Comparison of ENCODE assay signal across 8 cellular contexts in genomic region chr12:74021937-74022336, GRCh38.
DNase-seq lines count a peak whose midpoint lies in the region; ATAC-seq and TF ChIP-seq lines count a peak whose summit lies in the region.

No MANE protein-coding gene starts in this region.

- no peaks in the 10 kb centered on the region for H3K27me3 ChIP-seq in body of pancreas
- H3K27me3 ChIP-seq in aorta (ENCODE audit: control insufficient read depth in 1 of 2, insufficient read depth in 2 of 2, low read length in 1 of 2), result no peaks in the 10 kb centered on the region

- no peaks in the 10 kb centered on the region for H3K4me1 ChIP-seq in body of pancreas
- H3K4me1 ChIP-seq in aorta (ENCODE audit: control insufficient read depth in 1 of 2, insufficient read depth in 2 of 2, low read length in 2 of 2), result no peaks in the 10 kb centered on the region

- H3K36me3 ChIP-seq in body of pancreas (replicated peaks in 1 of 2; ENCODE audit: insufficient read depth in 1 of 2, low read depth in 2 of 2) (no peaks in the 10 kb centered on the region), aorta (ENCODE audit: control insufficient read depth in 1 of 2, insufficient read depth in 2 of 2, low read length in 1 of 2) (no peaks in the 10 kb centered on the region)

- DNase-seq in DMS53 treated with DMSO at 0.1 percent for 48 hours (lab: John Stamatoyannopoulos, UW; ENCODE audit: unreplicated experiment), result peak; percentile 94
- DNase-seq in NCI-H524 treated with DMSO at 0.1 percent for 48 hours (lab: John Stamatoyannopoulos, UW), result peak; percentile 0
- DNase-seq in body of pancreas, result peak; percentile 50 to 71 (median 60)
- peak; percentile 27 for DNase-seq in kidney glomerular epithelial cell (lab: John Stamatoyannopoulos, UW)
- DNase-seq in aorta, result no peak
- no peak for DNase-seq in activated T-helper 1 cell treated with anti-CD3 and anti-CD28 coated beads, Interleukin-12 subunit alpha, Interleukin-12 subunit beta, Interleukin-2, Interleukin-4 antibody, amounts not matched to agents 30 ng/mL and 10 ng/mL and 1 ng/mL, durations not matched to agents 14 hours and 24 hours and 36 hours (ENCODE audit: low spot score)

- no peak for TF ChIP-seq POLR2A in body of pancreas (IDR thresholded peaks at IDR 0.05)

- ATAC-seq in GM18909 (IDR thresholded peaks at IDR 0.05; ENCODE audit: poor library complexity, unreplicated experiment) (peak; percentile 100), HG03045 (IDR thresholded peaks at IDR 0.05; ENCODE audit: unreplicated experiment) (peak; percentile 97), body of pancreas (peak; percentile 85), aorta (ENCODE audit: low FRiP score) (peak; percentile 66)

- no peaks in the 10 kb centered on the region for H3K27me3 Mint-ChIP-seq in activated T-helper 1 cell treated with anti-CD3 and anti-CD28 coated beads, Interleukin-12 subunit alpha, Interleukin-12 subunit beta, Interleukin-2, Interleukin-4 antibody, amounts not matched to agents 30 ng/mL and 10 ng/mL and 1 ng/mL, durations not matched to agents 14 hours and 24 hours and 36 hours (ENCODE audit: insufficient read depth)

- no peak overlapping the region for H3K27ac Mint-ChIP-seq in activated T-helper 1 cell treated with anti-CD3 and anti-CD28 coated beads, Interleukin-12 subunit alpha, Interleukin-12 subunit beta, Interleukin-2, Interleukin-4 antibody, amounts not matched to agents 30 ng/mL and 10 ng/mL and 1 ng/mL, durations not matched to agents 14 hours and 24 hours and 36 hours

- intact Hi-C loops in body of pancreas (cut with DNase I) (no loop called here), aorta (cut with DNase I) (no loop called here)
- intact Hi-C loops in activated T-helper 1 cell treated with anti-CD3 and anti-CD28 coated beads, Interleukin-12 subunit alpha, Interleukin-12 subunit beta, Interleukin-2, Interleukin-4 antibody, amounts not matched to agents 30 ng/mL and 10 ng/mL and 1 ng/mL, durations not matched to agents 14 hours and 24 hours and 36 hours (cut with micrococcal nuclease), result loop anchor here (1.0 kb wide), 1 partner anchor 515 kb away; the partner anchor contains the start of gene ATXN7L3B

- H3K4me3 Mint-ChIP-seq in activated T-helper 1 cell treated with anti-CD3 and anti-CD28 coated beads, Interleukin-12 subunit alpha, Interleukin-12 subunit beta, Interleukin-2, Interleukin-4 antibody, amounts not matched to agents 30 ng/mL and 10 ng/mL and 1 ng/mL, durations not matched to agents 14 hours and 24 hours and 36 hours, result no peak overlapping the region

- 20 to 27% methylated on average over 9 of the region's 9 CpGs for WGBS in body of pancreas, 2 donors
- 6% methylated on average over 9 of the region's 9 CpGs for WGBS in aorta, 2 donors

- H3K4me3 ChIP-seq in body of pancreas, result no peak overlapping the region
- no peak overlapping the region for H3K4me3 ChIP-seq in aorta (ENCODE audit: low read length in 2 of 2)

- H3K27ac ChIP-seq in body of pancreas, result no peak overlapping the region
- H3K27ac ChIP-seq in aorta (ENCODE audit: low read depth in 1 of 2, low read length in 2 of 2), result no peak overlapping the region

- no peaks in the 10 kb centered on the region for H3K9me3 Mint-ChIP-seq in activated T-helper 1 cell treated with anti-CD3 and anti-CD28 coated beads, Interleukin-12 subunit alpha, Interleukin-12 subunit beta, Interleukin-2, Interleukin-4 antibody, amounts not matched to agents 30 ng/mL and 10 ng/mL and 1 ng/mL, durations not matched to agents 14 hours and 24 hours and 36 hours

- peak in 6 of 7 experiments; percentile 16 to 56 (median 41) for TF ChIP-seq CTCF in body of pancreas (IDR thresholded peaks at IDR 0.05)

- no peaks in the 10 kb centered on the region for H3K36me3 Mint-ChIP-seq in activated T-helper 1 cell treated with anti-CD3 and anti-CD28 coated beads, Interleukin-12 subunit alpha, Interleukin-12 subunit beta, Interleukin-2, Interleukin-4 antibody, amounts not matched to agents 30 ng/mL and 10 ng/mL and 1 ng/mL, durations not matched to agents 14 hours and 24 hours and 36 hours (ENCODE audit: low read depth)

- H3K9me3 ChIP-seq in body of pancreas (no peaks in the 10 kb centered on the region), aorta (ENCODE audit: control insufficient read depth, low read length) (no peaks in the 10 kb centered on the region)

- H3K4me1 Mint-ChIP-seq in activated T-helper 1 cell treated with anti-CD3 and anti-CD28 coated beads, Interleukin-12 subunit alpha, Interleukin-12 subunit beta, Interleukin-2, Interleukin-4 antibody, amounts not matched to agents 30 ng/mL and 10 ng/mL and 1 ng/mL, durations not matched to agents 14 hours and 24 hours and 36 hours (ENCODE audit: low read depth), result no peaks in the 10 kb centered on the region

Comparison
In these comparisons a context has a peak if more than half of its experiments do, and no peak if none do; other contexts are left out.
1. DNase-seq: peak in DMS53 treated with DMSO at 0.1 percent for 48 hours (single experiment), NCI-H524 treated with DMSO at 0.1 percent for 48 hours (single experiment), body of pancreas (4 of 4) and kidney glomerular epithelial cell (single experiment); none in aorta (0 of 2) and activated T-helper 1 cell treated with anti-CD3 and anti-CD28 coated beads, Interleukin-12 subunit alpha, Interleukin-12 subunit beta, Interleukin-2, Interleukin-4 antibody, amounts not matched to agents 30 ng/mL and 10 ng/mL and 1 ng/mL, durations not matched to agents 14 hours and 24 hours and 36 hours (single experiment).
2. Peak in every context shown above with its lines, with median percentiles within 50 percentile points of each other: ATAC-seq.